Comparison of ENCODE assay signal across 15 cellular contexts in the genomic region with DNA sequence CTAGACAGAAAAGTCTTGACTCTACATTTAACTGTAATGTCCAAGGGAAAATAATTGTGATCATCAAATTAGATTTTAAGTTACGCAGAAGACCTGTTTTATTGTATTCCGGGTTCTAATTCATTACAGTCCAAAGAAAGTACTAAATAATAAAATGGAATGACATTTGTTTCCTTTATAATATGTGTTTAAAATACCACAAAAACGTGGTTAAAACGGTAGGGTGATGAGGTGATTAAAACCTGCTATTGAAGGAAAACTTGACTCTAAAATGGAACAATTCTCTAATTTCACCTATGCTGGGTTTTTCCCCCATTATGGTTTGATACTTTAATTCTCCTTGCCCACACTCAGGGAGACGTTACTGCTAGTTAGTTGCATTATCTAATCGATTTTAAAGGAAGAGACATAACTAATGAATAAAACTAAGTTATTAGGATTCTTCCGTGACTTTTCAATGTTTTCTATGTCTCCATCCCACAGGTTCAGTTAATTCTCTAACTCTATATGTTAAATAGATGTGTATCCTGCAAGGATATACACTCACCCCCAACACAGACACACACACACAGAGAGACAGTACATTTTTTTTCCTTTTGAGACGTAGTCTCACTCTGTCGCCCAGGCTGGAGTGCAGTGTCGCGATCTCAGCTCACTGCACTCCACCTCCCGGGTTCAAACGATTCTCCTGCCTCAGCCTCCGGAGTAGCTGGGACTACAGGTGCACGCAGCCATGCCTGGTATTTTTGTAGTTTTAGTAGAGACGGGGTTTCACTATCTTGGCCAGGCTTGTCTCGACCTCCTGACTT.
DNase-seq lines count a peak whose midpoint lies in the region; ATAC-seq and TF ChIP-seq lines count a peak whose summit lies in the region.
"Had no signal": no experiment of that assay in that cellular context is flagged by ENCODE, and none has a peak within 500 bp of the region (broad histone marks: within the 10 kb centered on the region; RNA-seq: fewer than 3 reads in every experiment).

No MANE protein-coding gene starts in this region.

- no peaks in the 10 kb centered on the region for H3K9me3 Mint-ChIP-seq in activated T-cell treated with anti-CD3 and anti-CD28 coated beads, Interleukin-2, amount 50 U/mL, for 24 hours
- no peaks in the 10 kb centered on the region for H3K9me3 Mint-ChIP-seq in activated T-helper 1 cell treated with anti-CD3 and anti-CD28 coated beads, Interleukin-12 subunit alpha, Interleukin-12 subunit beta, Interleukin-2, Interleukin-4 antibody, amounts not matched to agents 30 ng/mL and 10 ng/mL and 1 ng/mL, durations not matched to agents 14 hours and 24 hours and 36 hours
- H3K9me3 Mint-ChIP-seq: CD4-positive, alpha-beta T cell; GM23338 had no signal

- no peaks in the 10 kb centered on the region for H3K79me2 ChIP-seq in OCI-LY3 (ENCODE audit: low read length)

- H3K36me3 ChIP-seq in OCI-LY3 (replicated peaks; ENCODE audit: low read depth, low read length), result no peaks in the 10 kb centered on the region

- peak; percentile 64 for ATAC-seq in stimulated activated naive CD8-positive, alpha-beta T cell treated with anti-CD3 and anti-CD28 coated beads, Interleukin-15, Interleukin-2, amounts not matched to agents 100 U/mL and 50 U/mL, for 24 hours
- ATAC-seq in GM19397 (IDR thresholded peaks at IDR 0.05; ENCODE audit: unreplicated experiment), result no peak
- ATAC-seq: GM12878, GM23338 had no signal

- H4K20me1 ChIP-seq in OCI-LY3 (ENCODE audit: insufficient read depth, low read length), result no peaks in the 10 kb centered on the region

- peak overlapping the region; percentile 12 for H3K27ac Mint-ChIP-seq in activated T-cell treated with anti-CD3 and anti-CD28 coated beads, Interleukin-2, amount 50 U/mL, for 24 hours
- peak overlapping the region; percentile 40 for H3K27ac Mint-ChIP-seq in activated T-helper 1 cell treated with anti-CD3 and anti-CD28 coated beads, Interleukin-12 subunit alpha, Interleukin-12 subunit beta, Interleukin-2, Interleukin-4 antibody, amounts not matched to agents 30 ng/mL and 10 ng/mL and 1 ng/mL, durations not matched to agents 14 hours and 24 hours and 36 hours
- H3K27ac Mint-ChIP-seq: B cell; CD4-positive, alpha-beta T cell; GM23338 had no signal

- intact Hi-C loops in activated T-helper 1 cell treated with anti-CD3 and anti-CD28 coated beads, Interleukin-12 subunit alpha, Interleukin-12 subunit beta, Interleukin-2, Interleukin-4 antibody, amounts not matched to agents 30 ng/mL and 10 ng/mL and 1 ng/mL, durations not matched to agents 14 hours and 24 hours and 36 hours (cut with micrococcal nuclease), result loop anchor here (2.0 kb wide), 2 partner anchors 303 to 925 kb away; no protein-coding TSS in a partner anchor

- peaks cover 21% of the 10 kb centered on the region for H3K4me1 Mint-ChIP-seq in activated T-cell treated with anti-CD3 and anti-CD28 coated beads, Interleukin-2, amount 50 U/mL, for 24 hours (ENCODE audit: low read depth)
- peaks cover 11% of the 10 kb centered on the region for H3K4me1 Mint-ChIP-seq in activated T-helper 1 cell treated with anti-CD3 and anti-CD28 coated beads, Interleukin-12 subunit alpha, Interleukin-12 subunit beta, Interleukin-2, Interleukin-4 antibody, amounts not matched to agents 30 ng/mL and 10 ng/mL and 1 ng/mL, durations not matched to agents 14 hours and 24 hours and 36 hours (ENCODE audit: low read depth)
- H3K4me1 Mint-ChIP-seq: GM23338 had no signal

- H3K4me3 Mint-ChIP-seq in activated T-cell treated with anti-CD3 and anti-CD28 coated beads, Interleukin-2, amount 50 U/mL, for 24 hours, result no peak overlapping the region
- no peak overlapping the region for H3K4me3 Mint-ChIP-seq in activated T-helper 1 cell treated with anti-CD3 and anti-CD28 coated beads, Interleukin-12 subunit alpha, Interleukin-12 subunit beta, Interleukin-2, Interleukin-4 antibody, amounts not matched to agents 30 ng/mL and 10 ng/mL and 1 ng/mL, durations not matched to agents 14 hours and 24 hours and 36 hours
- H3K4me3 Mint-ChIP-seq: B cell; CD4-positive, alpha-beta T cell; GM23338 had no signal

- DNase-seq in activated T-cell treated with anti-CD3 and anti-CD28 coated beads, Interleukin-2, amount 50 U/mL, for 24 hours, result no peak
- DNase-seq in activated T-cell treated with anti-CD3 and anti-CD28 coated beads for 4 hours, result no peak
- no peak for DNase-seq in activated T-helper 1 cell treated with anti-CD3 and anti-CD28 coated beads, Interleukin-12 subunit alpha, Interleukin-12 subunit beta, Interleukin-2, Interleukin-4 antibody, amounts not matched to agents 30 ng/mL and 10 ng/mL and 1 ng/mL, durations not matched to agents 14 hours and 24 hours and 36 hours (ENCODE audit: low spot score)
- no peak for DNase-seq in stimulated activated naive CD8-positive, alpha-beta T cell treated with anti-CD3 and anti-CD28 coated beads, Interleukin-15, Interleukin-2, amounts not matched to agents 100 U/mL and 50 U/mL, for 24 hours
- no peak for DNase-seq in NCI-H2196 treated with DMSO at 0.1 percent for 48 hours (lab: John Stamatoyannopoulos, UW; ENCODE audit: unreplicated experiment)
- DNase-seq: C1 segment of cervical spinal cord; Calu3; CD4-positive, alpha-beta T cell; DMS 273 treated with DMSO at 0.1 percent for 48 hours; H7 had no signal

- H3K4me2 ChIP-seq in OCI-LY3 (ENCODE audit: low read length), result peak overlapping the region; percentile 62
- H3K4me2 ChIP-seq: GM23338 had no signal

- peaks cover 5% of the 10 kb centered on the region for H3K36me3 Mint-ChIP-seq in activated T-cell treated with anti-CD3 and anti-CD28 coated beads, Interleukin-2, amount 50 U/mL, for 24 hours (ENCODE audit: low read depth)
- H3K36me3 Mint-ChIP-seq in activated T-helper 1 cell treated with anti-CD3 and anti-CD28 coated beads, Interleukin-12 subunit alpha, Interleukin-12 subunit beta, Interleukin-2, Interleukin-4 antibody, amounts not matched to agents 30 ng/mL and 10 ng/mL and 1 ng/mL, durations not matched to agents 14 hours and 24 hours and 36 hours (ENCODE audit: low read depth), result peaks cover 11% of the 10 kb centered on the region

- no peaks in the 10 kb centered on the region for H3K27me3 ChIP-seq in OCI-LY3 (ENCODE audit: low read depth, low read length)

- H2AFZ ChIP-seq in OCI-LY3 (ENCODE audit: low read depth, low read length), result no peak overlapping the region
- H2AFZ ChIP-seq: GM23338 had no signal

- H3K9ac ChIP-seq in OCI-LY3 (ENCODE audit: low read length), result no peak overlapping the region

- TF ChIP-seq CTCF in OCI-LY3 (IDR thresholded peaks at IDR 0.05; ENCODE audit: low read depth, low read length), result no peak

- no peak overlapping the region for H3K27ac ChIP-seq in OCI-LY3 (ENCODE audit: low read length)

- peak overlapping the region; percentile 56 for H3K4me3 ChIP-seq in OCI-LY3 (ENCODE audit: low read length)
- H3K4me3 ChIP-seq: GM12878, GM23338 had no signal

- peaks cover 15% of the 10 kb centered on the region for H3K4me1 ChIP-seq in OCI-LY3 (ENCODE audit: low read length)

- H3K9me3 ChIP-seq in OCI-LY3 (ENCODE audit: insufficient read depth, low read length), result no peaks in the 10 kb centered on the region

- peaks cover 8% of the 10 kb centered on the region for H3K27me3 Mint-ChIP-seq in activated T-cell treated with anti-CD3 and anti-CD28 coated beads, Interleukin-2, amount 50 U/mL, for 24 hours
- H3K27me3 Mint-ChIP-seq in activated T-helper 1 cell treated with anti-CD3 and anti-CD28 coated beads, Interleukin-12 subunit alpha, Interleukin-12 subunit beta, Interleukin-2, Interleukin-4 antibody, amounts not matched to agents 30 ng/mL and 10 ng/mL and 1 ng/mL, durations not matched to agents 14 hours and 24 hours and 36 hours (ENCODE audit: insufficient read depth), result no peaks in the 10 kb centered on the region
- H3K27me3 Mint-ChIP-seq: B cell; CD4-positive, alpha-beta T cell had no signal
